ENCODE assay signal across 17 cellular contexts in the genomic region with DNA sequence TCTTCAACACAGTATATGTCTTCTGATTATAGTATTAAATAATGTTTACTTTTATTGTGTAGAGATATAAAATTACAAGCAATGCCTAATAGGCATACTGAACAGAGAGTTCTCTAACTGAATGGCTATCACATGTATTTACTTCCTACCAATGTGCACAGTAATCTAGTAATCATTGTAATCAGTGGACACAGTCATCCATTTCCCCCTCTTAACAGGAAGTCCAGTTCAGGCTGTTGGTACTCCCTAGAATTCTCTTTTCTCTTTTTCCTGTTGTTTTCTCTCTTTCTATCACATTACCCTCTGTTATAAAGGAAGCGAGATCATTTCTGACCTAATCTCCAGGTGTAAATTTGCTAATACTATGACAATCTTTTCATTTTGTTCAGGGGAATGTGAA.
A peak's percentile ranks its signal among the peaks of the same experiment; 100 is the strongest.
DNase-seq lines count a peak whose midpoint lies in the region; TF ChIP-seq lines count a peak whose summit lies in the region.
"Had no signal": no experiment of that assay in that cellular context is flagged by ENCODE, and none has a peak within 500 bp of the region (broad histone marks: within the 10 kb centered on the region; RNA-seq: fewer than 3 reads in every experiment).

No MANE protein-coding gene starts in this region.

- H2BK5ac ChIP-seq in H9 (ENCODE audit: insufficient read length, low read length) = no peak overlapping the region

- H3K4me2 ChIP-seq in mammary epithelial cell (ENCODE audit: insufficient read depth, low read depth, low read length) (no peak overlapping the region), H9 (ENCODE audit: insufficient read depth, insufficient read length, low read length) (no peak overlapping the region)

- peaks cover 39% of the 10 kb centered on the region for H3K4me1 ChIP-seq in mammary epithelial cell (ENCODE audit: insufficient read depth, low read length)
- no peaks in the 10 kb centered on the region for H3K4me1 ChIP-seq in H9 (ENCODE audit: insufficient read depth, low read length)

- in situ Hi-C loops in mammary epithelial cell (cut with MboI; ENCODE audit: low sequenced_read_pairs in 2 of 2) = no loop called here

- no peak overlapping the region for H3K9ac ChIP-seq in mammary epithelial cell (ENCODE audit: insufficient read depth, low read length)
- H3K9ac ChIP-seq in H9 (ENCODE audit: extremely low read depth, insufficient read length, low read length) = no peak overlapping the region

- TF ChIP-seq CTCF in mammary epithelial cell (conservative IDR thresholded peaks at IDR 0.05 in 1 of 2, IDR thresholded peaks at IDR 0.05 in 1 of 2; ENCODE audit: extremely low read depth in 1 of 2, insufficient read depth in 1 of 2, low read depth in 1 of 2, low read length in 2 of 2) (no peak), fibroblast of pulmonary artery (IDR thresholded peaks at IDR 0.05; ENCODE audit: low read length, missing control alignments) (no peak), H9 (conservative IDR thresholded peaks at IDR 0.05) (no peak), type B pancreatic cell (conservative IDR thresholded peaks at IDR 0.05) (no peak)

- H3K14ac ChIP-seq in H9 (ENCODE audit: insufficient read depth, low read length) = no peak overlapping the region

- no peak overlapping the region for H3K4me3 ChIP-seq in mammary epithelial cell (replicated peaks in 1 of 3; ENCODE audit: insufficient read depth in 1 of 3, low read depth in 2 of 3, low read length in 3 of 3)
- no peak overlapping the region for H3K4me3 ChIP-seq in fibroblast of pulmonary artery (replicated peaks; ENCODE audit: low read depth, low read length)
- H3K4me3 ChIP-seq: GM12878 had no signal

- no peak overlapping the region for H3K56ac ChIP-seq in H9 (ENCODE audit: insufficient read length, low read depth, low read length)

- no peak overlapping the region for H3K4ac ChIP-seq in H9 (ENCODE audit: low read depth, low read length)

- no peak overlapping the region for H2BK15ac ChIP-seq in H9 (ENCODE audit: low read depth, low read length)

- no peak overlapping the region for H2AK5ac ChIP-seq in H9 (ENCODE audit: insufficient read length, low read length)

- H3K79me2 ChIP-seq in mammary epithelial cell (ENCODE audit: insufficient read depth, low read length) (no peaks in the 10 kb centered on the region), H9 (ENCODE audit: insufficient read depth, low read length) (no peaks in the 10 kb centered on the region)

- H3K4me3 Mint-ChIP-seq in H9 (no peak overlapping the region), type B pancreatic cell (no peak overlapping the region)
- H3K4me3 Mint-ChIP-seq: CD14-positive monocyte had no signal

- no peaks in the 10 kb centered on the region for H3K79me1 ChIP-seq in H9 (ENCODE audit: insufficient read depth, low read depth, low read length, poor library complexity, severe bottlenecking)

- no peak overlapping the region for H3K18ac ChIP-seq in H9 (ENCODE audit: insufficient read length, low read depth, low read length)

- H4K20me1 ChIP-seq in mammary epithelial cell (ENCODE audit: insufficient read depth, low read length) (no peaks in the 10 kb centered on the region), H9 (ENCODE audit: control insufficient read depth, insufficient read depth, insufficient read length) (no peaks in the 10 kb centered on the region)

- H3K9me3 Mint-ChIP-seq in H9 = no peaks in the 10 kb centered on the region
- no peaks in the 10 kb centered on the region for H3K9me3 Mint-ChIP-seq in type B pancreatic cell
- H3K9me3 Mint-ChIP-seq: HFFc6 had no signal

- no peaks in the 10 kb centered on the region; a peak in 1 of 4 replicates for H3K4me1 Mint-ChIP-seq in H9
- H3K4me1 Mint-ChIP-seq in type B pancreatic cell (ENCODE audit: unreplicated experiment) = peaks cover 8% of the 10 kb centered on the region
- H3K4me1 Mint-ChIP-seq: CD14-positive monocyte had no signal

- intact Hi-C loops in mammary epithelial cell (cut with micrococcal nuclease) = no loop called here

- no peak overlapping the region for H4K8ac ChIP-seq in H9 (replicated peaks; ENCODE audit: insufficient read length, low read depth, low read length)

- H3K27me3 Mint-ChIP-seq in H9 (ENCODE audit: low read depth) (no peaks in the 10 kb centered on the region), type B pancreatic cell (no peaks in the 10 kb centered on the region)

- H3K23me2 ChIP-seq in H9 (ENCODE audit: insufficient read length, low read depth, low read length, poor library complexity, severe bottlenecking) = no peaks in the 10 kb centered on the region

- no peak overlapping the region for H4K91ac ChIP-seq in H9 (ENCODE audit: insufficient read length, low read depth, low read length)

- H2BK12ac ChIP-seq in H9 (ENCODE audit: insufficient read length, low read depth, low read length) = no peak overlapping the region

- no TSS peak for BruUV-seq in mammary epithelial cell (replicated peaks; lab: Mats Ljungman, UMichigan)

- H3K23ac ChIP-seq in H9 (ENCODE audit: insufficient read length, low read depth, low read length) = no peak overlapping the region

- H2AFZ ChIP-seq in mammary epithelial cell (ENCODE audit: low read depth, low read length) (peak overlapping the region; percentile 78), H9 (ENCODE audit: low read length) (no peak overlapping the region)

- no peak overlapping the region for H2BK20ac ChIP-seq in H9 (ENCODE audit: low read depth, low read length, poor library complexity, severe bottlenecking)

- WGBS in mammary epithelial cell (ENCODE audit: low coverage, missing lambda C conversion rate) = 95% methylated on average over 1 of the region's 1 CpG
- no CpG with 5 or more reads among the region's 1 CpG for WGBS in H9 (ENCODE audit: extremely low coverage, insufficient read length, low lambda C conversion rate)

- no peaks in the 10 kb centered on the region for H3K36me3 Mint-ChIP-seq in H9 (ENCODE audit: insufficient read depth in 1 of 3, low read depth in 3 of 3)
- H3K36me3 Mint-ChIP-seq in type B pancreatic cell = no peaks in the 10 kb centered on the region
- H3K36me3 Mint-ChIP-seq: CD14-positive monocyte had no signal

- H3K9me3 ChIP-seq in mammary epithelial cell (replicated peaks; ENCODE audit: insufficient read depth, low read length) (no peaks in the 10 kb centered on the region), H9 (ENCODE audit: control insufficient read depth, low read depth, low read length) (no peaks in the 10 kb centered on the region)
- H3K9me3 ChIP-seq: Caco-2 had no signal

- H3K27ac ChIP-seq in mammary epithelial cell (ENCODE audit: insufficient read depth, low read depth, low read length) (peak overlapping the region; percentile 42), H9 (ENCODE audit: insufficient read length, low read depth, low read length) (no peak overlapping the region)

- dilution Hi-C loops in mammary epithelial cell (cut with HindIII; ENCODE audit: low sequenced_read_pairs) = no loop called here

- H3K27me3 ChIP-seq in mammary epithelial cell (ENCODE audit: insufficient read depth, low read length) = no peaks in the 10 kb centered on the region
- H3K27me3 ChIP-seq in H9 (ENCODE audit: insufficient read depth, low read length) = no peaks in the 10 kb centered on the region

- DNase-seq in CMK (ENCODE audit: low read depth) (peak; percentile 24), NCI-H226 (peak; percentile 3), mammary epithelial cell (no peak), fibroblast of pulmonary artery (ENCODE audit: low read depth) (peak; percentile 16), T-helper 9 cell (no peak), H9 (no peak), type B pancreatic cell (ENCODE audit: extremely low spot score, unreplicated experiment) (no peak)
- DNase-seq in stimulated activated naive CD4-positive, alpha-beta T cell (lab: John Stamatoyannopoulos, UW) = no peak
- DNase-seq: Caco-2, HFFc6, Kasumi-1, NCI-H1417 treated with DMSO at 0.1 percent for 48 hours, NCI-H2029, NCI-H524, RPMI8226 had no signal

- H3T11ph ChIP-seq in H9 (ENCODE audit: low read length) = no peak overlapping the region

- H3K27ac Mint-ChIP-seq in H9 (no peak overlapping the region), type B pancreatic cell (no peak overlapping the region)
- H3K27ac Mint-ChIP-seq: CD14-positive monocyte had no signal

- H3K36me3 ChIP-seq in mammary epithelial cell (ENCODE audit: insufficient read depth, low read length) = no peaks in the 10 kb centered on the region

- H4K5ac ChIP-seq in H9 (ENCODE audit: insufficient read length, low read depth, low read length) = no peak overlapping the region

- CTCF ChIA-PET in mammary epithelial cell (lab: Charles Lee; ENCODE audit: low non-redundant PET) = no interaction called here

- H2BK120ac ChIP-seq in H9 (ENCODE audit: low read depth, low read length, poor library complexity, severe bottlenecking) = no peak overlapping the region

Comparison
In these comparisons a context has a peak if more than half of its experiments do, and no peak if none do; other contexts are left out.
1. DNase-seq: peak in CMK (single experiment), NCI-H226 (single experiment) and fibroblast of pulmonary artery (single experiment); none in mammary epithelial cell (single experiment), stimulated activated naive CD4-positive, alpha-beta T cell (0 of 6), T-helper 9 cell (single experiment), H9 (single experiment) and type B pancreatic cell (single experiment).